In genomic region chrX:53089224-53089842, GRCh38 we compare ENCODE assay signal across 9 cellular contexts. TPM values are rescaled to one million over a fixed set of nuclear protein-coding genes. Genes with fewer than 3 reads are reported as not detected.
DNase-seq lines count a peak whose midpoint lies in the region; ATAC-seq and TF ChIP-seq lines count a peak whose summit lies in the region.
"Had no signal": no experiment of that assay in that cellular context is flagged by ENCODE, and none has a peak within 500 bp of the region (broad histone marks: within the 10 kb centered on the region; RNA-seq: fewer than 3 reads in every experiment).

No MANE protein-coding gene starts in this region.

- H3K4ac ChIP-seq in trophoblast cell (ENCODE audit: low read depth, low read length) = no peak overlapping the region

- no peak overlapping the region for H3K18ac ChIP-seq in trophoblast cell (ENCODE audit: low read length)

- peak overlapping the region; percentile 80 for H3K4me2 ChIP-seq in trophoblast cell (ENCODE audit: low read length)

- no peak for TF ChIP-seq CTCF in omental fat pad (IDR thresholded peaks at IDR 0.05)

- H3K4me3 Mint-ChIP-seq in CD4-positive, CD25-positive, alpha-beta regulatory T cell = peak overlapping the region; percentile 89 to 100 (median 92)
- H3K4me3 Mint-ChIP-seq in activated naive CD8-positive, alpha-beta T cell = peak overlapping the region; percentile 93

- no peaks in the 10 kb centered on the region for H3K79me2 ChIP-seq in trophoblast cell (ENCODE audit: control insufficient read depth, insufficient read depth, low read length, poor library complexity)

- H3K4me1 Mint-ChIP-seq in CD4-positive, CD25-positive, alpha-beta regulatory T cell = peaks cover 10 to 60% (median 31%) of the 10 kb centered on the region in 4 donors
- H3K4me1 Mint-ChIP-seq in activated naive CD8-positive, alpha-beta T cell (ENCODE audit: low read depth) = peaks cover 45% of the 10 kb centered on the region

- H3K4me3 ChIP-seq in CD4-positive, CD25-positive, alpha-beta regulatory T cell (ENCODE audit: low read depth, low read length) = peak overlapping the region; percentile 81
- peak overlapping the region; percentile 50 for H3K4me3 ChIP-seq in H7 (ENCODE audit: insufficient read depth, low read depth, low read length)
- no peak overlapping the region for H3K4me3 ChIP-seq in trophoblast cell (ENCODE audit: low read depth, low read length)
- H3K4me3 ChIP-seq: SJSA1 had no signal

- no peaks in the 10 kb centered on the region for H3K27me3 ChIP-seq in CD4-positive, CD25-positive, alpha-beta regulatory T cell (ENCODE audit: control insufficient read depth, insufficient read depth, low read length)
- H3K27me3 ChIP-seq in H7 (ENCODE audit: control insufficient read depth, insufficient read depth, low read length) (no peaks in the 10 kb centered on the region), trophoblast cell (ENCODE audit: insufficient read depth, low read length) (no peaks in the 10 kb centered on the region)
- H3K27me3 ChIP-seq: SJSA1 had no signal

- peak overlapping the region; percentile 91 for H3K27ac ChIP-seq in CD4-positive, CD25-positive, alpha-beta regulatory T cell (ENCODE audit: insufficient read depth, low read length, poor library complexity, severe bottlenecking)
- H3K27ac ChIP-seq in trophoblast cell (ENCODE audit: low read depth, low read length) = no peak overlapping the region
- H3K27ac ChIP-seq: SJSA1 had no signal

- no peak overlapping the region for H2AFZ ChIP-seq in trophoblast cell (ENCODE audit: insufficient read depth, low read length, poor library complexity)

- H3K79me1 ChIP-seq in trophoblast cell (ENCODE audit: low read length) = peaks cover 6% of the 10 kb centered on the region

- peak overlapping the region in 2 of 3 donors; percentile 99 for H3K27ac Mint-ChIP-seq in CD4-positive, CD25-positive, alpha-beta regulatory T cell
- peak overlapping the region; percentile 46 for H3K27ac Mint-ChIP-seq in activated naive CD8-positive, alpha-beta T cell

- H3K27me3 Mint-ChIP-seq in CD4-positive, CD25-positive, alpha-beta regulatory T cell = peaks cover 4% of the 10 kb centered on the region
- H3K27me3 Mint-ChIP-seq in activated naive CD8-positive, alpha-beta T cell = no peaks in the 10 kb centered on the region

- peaks cover 19% of the 10 kb centered on the region for H3K36me3 ChIP-seq in CD4-positive, CD25-positive, alpha-beta regulatory T cell (ENCODE audit: control insufficient read depth, insufficient read depth, low read length)
- H3K36me3 ChIP-seq in H7 (replicated peaks; ENCODE audit: control insufficient read depth, insufficient read depth, low read length) (peaks cover 2% of the 10 kb centered on the region), trophoblast cell (ENCODE audit: control insufficient read depth in 1 of 2, insufficient read depth in 2 of 2, low read length in 2 of 2) (peaks cover 15 to 25% of the 10 kb centered on the region in 2 experiments)

- no CpG with 5 or more reads among the region's 11 CpGs for WGBS in trophoblast cell (ENCODE audit: extremely low coverage, insufficient coverage, insufficient read length)

- no peak overlapping the region for H2BK12ac ChIP-seq in trophoblast cell (ENCODE audit: low read length)

- peaks cover 11% of the 10 kb centered on the region for H3K4me1 ChIP-seq in CD4-positive, CD25-positive, alpha-beta regulatory T cell (ENCODE audit: control insufficient read depth, insufficient read depth, low read length, poor library complexity, severe bottlenecking)
- H3K4me1 ChIP-seq in trophoblast cell (ENCODE audit: control insufficient read depth in 1 of 2, insufficient read depth in 2 of 2, low read length in 2 of 2) = no peaks in the 10 kb centered on the region

- ATAC-seq in CD4-positive, CD25-positive, alpha-beta regulatory T cell (ENCODE audit: low read depth in 2 of 2) = no peak
- no peak for ATAC-seq in GM21737 (IDR thresholded peaks at IDR 0.05; ENCODE audit: unreplicated experiment)
- no peak for ATAC-seq in omental fat pad (ENCODE audit: low FRiP score)

- H3K9me3 ChIP-seq in CD4-positive, CD25-positive, alpha-beta regulatory T cell (ENCODE audit: control insufficient read depth in 2 of 2, low read length in 2 of 2) = no peaks in the 10 kb centered on the region
- H3K9me3 ChIP-seq in trophoblast cell (ENCODE audit: insufficient read depth, low read depth, low read length) = no peaks in the 10 kb centered on the region
- H3K9me3 ChIP-seq: SJSA1 had no signal

- peaks cover 0 to 3% (median 0%) of the 10 kb centered on the region in 7 donors for H3K9me3 Mint-ChIP-seq in CD4-positive, CD25-positive, alpha-beta regulatory T cell
- no peaks in the 10 kb centered on the region for H3K9me3 Mint-ChIP-seq in activated naive CD8-positive, alpha-beta T cell (ENCODE audit: low read depth)

- peaks cover 21% of the 10 kb centered on the region for H3K36me3 Mint-ChIP-seq in CD4-positive, CD25-positive, alpha-beta regulatory T cell
- H3K36me3 Mint-ChIP-seq in activated naive CD8-positive, alpha-beta T cell = peaks cover 5% of the 10 kb centered on the region

- DNase-seq in CD4-positive, CD25-positive, alpha-beta regulatory T cell = peak in 2 of 3 donors; percentile 44 to 61
- peak; percentile 72 for DNase-seq in H7
- DNase-seq in NCI-H460 (ENCODE audit: extremely low read depth, low read depth) = peak; percentile 49
- DNase-seq in glomerular visceral epithelial cell (ENCODE audit: extremely low spot score) = peak; percentile 55
- peak; percentile 45 to 74 for DNase-seq in trophoblast cell
- DNase-seq in omental fat pad (ENCODE audit: low spot score) = no peak

- no peak overlapping the region for H2BK120ac ChIP-seq in trophoblast cell (ENCODE audit: insufficient read depth, low read length, poor library complexity)

- H3K9ac ChIP-seq in trophoblast cell (ENCODE audit: low read length) = no peak overlapping the region

- H2AK5ac ChIP-seq in trophoblast cell (ENCODE audit: low read length) = no peak overlapping the region

- no peak overlapping the region for H3K14ac ChIP-seq in trophoblast cell (ENCODE audit: low read length)

- no peak overlapping the region for H2BK5ac ChIP-seq in trophoblast cell (ENCODE audit: low read depth, low read length, poor library complexity)

- H3K23ac ChIP-seq in trophoblast cell (ENCODE audit: low read length) = no peak overlapping the region

- H4K91ac ChIP-seq in trophoblast cell (ENCODE audit: low read depth, low read length) = no peak overlapping the region

- H4K12ac ChIP-seq in trophoblast cell (ENCODE audit: low read depth, low read length) = no peak overlapping the region

- H4K8ac ChIP-seq in trophoblast cell (ENCODE audit: low read depth, low read length) = no peak overlapping the region

RNA-seq across cellular contexts. Expression of gene KANTR, which starts 4.6 kb away (rescaled TPM):
- 14.1 TPM for total RNA-seq in CD4-positive, CD25-positive, alpha-beta regulatory T cell
- polyA plus RNA-seq in CD4-positive, CD25-positive, alpha-beta regulatory T cell = 1 to 10 TPM in 3 of 4 donors, under 1 TPM in 1; 0.81 to 2.2 (median 1.6) TPM
- total RNA-seq in H7 (2014; rRNA removed; shearing (Covaris generic)) = 4.1 and 7.3 TPM in 2 replicates
- total RNA-seq in NCI-H460 (2014; rRNA removed; shearing (Covaris generic)) = 6.4 and 8.0 TPM in 2 replicates
- polyA plus RNA-seq in NCI-H460 (2014; cell fraction: nucleus; rRNA removed) = 11.6 and 15.2 TPM in 2 replicates
- 2.6 and 3.0 TPM in 2 replicates for polyA plus RNA-seq in trophoblast cell (2013)
- 10 to 100 TPM in 3 of 4 donors, 1 to 10 TPM in 1; 5.4 to 22.2 (median 16.7) TPM for total RNA-seq in omental fat pad

RNA-seq across cellular contexts. Expression of gene TSPYL2, which starts 7.2 kb away (rescaled TPM):
- total RNA-seq in CD4-positive, CD25-positive, alpha-beta regulatory T cell = 333 TPM
- 10 to 100 TPM; 10.1 to 15.6 (median 13.7) TPM for polyA plus RNA-seq in CD4-positive, CD25-positive, alpha-beta regulatory T cell
- 7.6 and 11.2 TPM in 2 replicates for total RNA-seq in H7 (2014; rRNA removed; shearing (Covaris generic))
- total RNA-seq in NCI-H460 (2014; rRNA removed; shearing (Covaris generic)) = 9.9 and 10.4 TPM in 2 replicates
- polyA plus RNA-seq in NCI-H460 (2014; cell fraction: nucleus; rRNA removed) = 31.8 and 32.2 TPM in 2 replicates
- polyA plus RNA-seq in trophoblast cell (2013) = 22.7 and 22.8 TPM in 2 replicates
- 100 to 1,000 TPM in 1 of 4 donors, 10 to 100 TPM in 3; 30.9 to 127 (median 53.9) TPM for total RNA-seq in omental fat pad

RNA-seq across cellular contexts. Expression of gene GPR173, which starts 40.7 kb away (rescaled TPM):
- total RNA-seq in CD4-positive, CD25-positive, alpha-beta regulatory T cell = not detected
- not detected for polyA plus RNA-seq in CD4-positive, CD25-positive, alpha-beta regulatory T cell
- 3.4 and 3.6 TPM in 2 replicates for total RNA-seq in H7 (2014; rRNA removed; shearing (Covaris generic))
- total RNA-seq in NCI-H460 (2014; rRNA removed; shearing (Covaris generic)) = 0.46 and 1.2 TPM in 2 replicates
- polyA plus RNA-seq in NCI-H460 (2014; cell fraction: nucleus; rRNA removed) = 0.21 and 0.27 TPM in 2 replicates
- 0.15 and 0.16 TPM in 2 replicates for polyA plus RNA-seq in trophoblast cell (2013)
- 1 to 10 TPM in 3 of 4 donors, under 1 TPM in 1; 0.72 to 2.0 (median 1.6) TPM for total RNA-seq in omental fat pad
